In genomic region chr11:116217006-116217405, GRCh38 we compare ENCODE assay signal across 8 cellular contexts.
DNase-seq lines count a peak whose midpoint lies in the region; ATAC-seq, FAIRE-seq and TF ChIP-seq lines count a peak whose summit lies in the region.

No MANE protein-coding gene starts in this region.

- no peak for TF ChIP-seq POLR2A in H1 (IDR thresholded peaks at IDR 0.05; ENCODE audit: control extremely low read depth in 1 of 2, low read depth in 2 of 2, low read length in 2 of 2)
- no peak for TF ChIP-seq POLR2A in GM18505 (IDR thresholded peaks at IDR 0.05; ENCODE audit: borderline replicate concordance, extremely low read depth, insufficient read depth, insufficient read length)

- H3K79me2 ChIP-seq in H1 (ENCODE audit: control insufficient read depth in 1 of 2, insufficient read depth in 2 of 2, low read length in 2 of 2) (no peaks in the 10 kb centered on the region), osteoblast (ENCODE audit: insufficient read depth, low read length) (no peaks in the 10 kb centered on the region)

- H2BK120ac ChIP-seq in H1 (replicated peaks; ENCODE audit: low read depth, low read length): no peak overlapping the region

- DNase-seq in stimulated activated CD4-positive, alpha-beta T cell treated with anti-CD3 and anti-CD28 coated beads, Interleukin-2, amount 100 ng/mL, for 48 hours: peak; percentile 13 to 29
- no peak for DNase-seq in stimulated activated CD4-positive, alpha-beta T cell treated with anti-CD3 and anti-CD28 coated beads, Interleukin-12 subunit alpha, Interleukin-12 subunit beta, amount 100 ng/mL, for 4 hours
- DNase-seq in NCI-H69 (lab: John Stamatoyannopoulos, UW) (peak; percentile 75), H1 (ENCODE audit: low read depth in 1 of 2, low spot score in 2 of 2) (no peak), osteoblast (ENCODE audit: insufficient read length, low spot score, missing footprints) (no peak), NCI-H2107 (lab: John Stamatoyannopoulos, UW) (no peak)

- no peak overlapping the region for H3K9ac ChIP-seq in H1 (replicated peaks in 1 of 4; ENCODE audit: extremely low read depth in 1 of 4, low read depth in 3 of 4, low read length in 3 of 4)

- H2AK5ac ChIP-seq in H1 (ENCODE audit: low read depth, low read length): no peak overlapping the region

- CTCF ChIA-PET in H1 (lab: Charles Lee; ENCODE audit: partially characterized antibody): interaction anchor here (0.6 to 8.1 kb wide), 42 partner anchors 10 to 604 kb away, joined by 3 to 162 read pairs (median 4); no protein-coding TSS in a partner anchor

- H3K4me1 ChIP-seq in H1 (replicated peaks in 1 of 4; ENCODE audit: control insufficient read depth in 3 of 4, insufficient read depth in 4 of 4, low read length in 3 of 4) (no peaks in the 10 kb centered on the region; a peak in 1 of 7 replicates), osteoblast (ENCODE audit: insufficient read depth, low read length) (no peaks in the 10 kb centered on the region)

- no peak overlapping the region for H3K56ac ChIP-seq in H1 (replicated peaks; ENCODE audit: insufficient read length, low read depth, low read length)

- H3K23me2 ChIP-seq in H1 (ENCODE audit: low read depth, low read length): no peaks in the 10 kb centered on the region

- no peak overlapping the region for H4K5ac ChIP-seq in H1 (ENCODE audit: insufficient read length, low read depth, low read length)

- H2AFZ ChIP-seq in H1 (ENCODE audit: low read length) (no peak overlapping the region), osteoblast (ENCODE audit: low read length) (no peak overlapping the region)

- H3K79me1 ChIP-seq in H1 (ENCODE audit: low read depth, low read length): no peaks in the 10 kb centered on the region

- H3K27me3 ChIP-seq in H1 (replicated peaks in 1 of 4; ENCODE audit: control insufficient read depth in 3 of 4, extremely low read depth in 1 of 4, insufficient read depth in 3 of 4, low read length in 3 of 4): no peaks in the 10 kb centered on the region
- no peaks in the 10 kb centered on the region for H3K27me3 ChIP-seq in osteoblast (ENCODE audit: insufficient read depth, low read length)

- no peak overlapping the region for H2BK20ac ChIP-seq in H1 (ENCODE audit: low read length)

- no peak for TF ChIP-seq EP300 in H1 (IDR thresholded peaks at IDR 0.05; ENCODE audit: borderline replicate concordance in 1 of 2, low read depth in 2 of 2, low read length in 2 of 2)

- H3K4me2 ChIP-seq in H1 (ENCODE audit: insufficient read depth in 1 of 2, low read depth in 2 of 2, low read length in 2 of 2) (no peak overlapping the region), osteoblast (ENCODE audit: insufficient read depth, low read length) (no peak overlapping the region)

- no peak overlapping the region for H2BK5ac ChIP-seq in H1 (ENCODE audit: low read depth, low read length)

- H3K27ac ChIP-seq in H1 (ENCODE audit: low read depth, low read length) (no peak overlapping the region), osteoblast (ENCODE audit: low read depth, low read length) (no peak overlapping the region)

- H2BK15ac ChIP-seq in H1 (ENCODE audit: low read length): no peak overlapping the region

- no peak overlapping the region for H2BK12ac ChIP-seq in H1 (ENCODE audit: low read depth, low read length)

- FAIRE-seq in H1 (lab: Jason Lieb, UNC): peak; percentile 28

- TF ChIP-seq CTCF in H1 (IDR thresholded peaks at IDR 0.05; ENCODE audit: control extremely low read depth in 1 of 3, insufficient read depth in 1 of 3, low read depth in 1 of 3, low read length in 3 of 3): peak; percentile 44 to 74 (median 71)
- peak; percentile 82 for TF ChIP-seq CTCF in osteoblast (IDR thresholded peaks at IDR 0.05; ENCODE audit: extremely low read depth, low read depth, low read length)

- H3K23ac ChIP-seq in H1 (ENCODE audit: insufficient read length): no peak overlapping the region

- H3K4ac ChIP-seq in H1 (replicated peaks; ENCODE audit: insufficient read length, low read depth, low read length): no peak overlapping the region

- H4K20me1 ChIP-seq in H1 (replicated peaks in 1 of 2; ENCODE audit: control insufficient read depth in 1 of 2, insufficient read depth in 2 of 2, low read length in 2 of 2) (peaks cover 0 to 6% of the 10 kb centered on the region in 2 experiments), osteoblast (ENCODE audit: insufficient read depth, low read length) (no peaks in the 10 kb centered on the region)

- H3K14ac ChIP-seq in H1 (ENCODE audit: insufficient read length): no peak overlapping the region

- H3K36me3 ChIP-seq in H1 (ENCODE audit: control insufficient read depth in 2 of 4, insufficient read depth in 4 of 4, low read length in 3 of 4): no peaks in the 10 kb centered on the region
- no peaks in the 10 kb centered on the region for H3K36me3 ChIP-seq in osteoblast (ENCODE audit: insufficient read depth, low read length)

- H4K8ac ChIP-seq in H1 (ENCODE audit: extremely low read depth, insufficient read depth, low read length): no peak overlapping the region

- WGBS in H1 (ENCODE audit: extremely low coverage in 1 of 2, insufficient coverage in 1 of 2, insufficient read length in 1 of 2, insufficient replicate concordance in 2 of 2, low coverage in 1 of 2, low lambda C conversion rate in 2 of 2, missing lambda C conversion rate in 1 of 2), 2 experiments: 32% methylated on average over 6 of the region's 6 CpGs; no CpG with 5 or more reads in 1 of the 2 experiments

- H3K9me3 ChIP-seq in H1 (ENCODE audit: insufficient read depth in 2 of 2, low read depth in 1 of 2, low read length in 1 of 2): peaks cover 3 to 4% of the 10 kb centered on the region in 2 experiments; a peak in 1 of 4 replicates
- H3K9me3 ChIP-seq in osteoblast (ENCODE audit: low read depth, low read length): no peaks in the 10 kb centered on the region

- POLR2A ChIA-PET in H1 (lab: Charles Lee; ENCODE audit: partially characterized antibody): interaction anchor here (0.9 kb wide), 1 partner anchor 13 kb away, joined by 4 read pairs; no protein-coding TSS in a partner anchor

- TF ChIP-seq RAD21 in H1 (IDR thresholded peaks at IDR 0.05 in 1 of 2, conservative IDR thresholded peaks at IDR 0.05 in 1 of 2; ENCODE audit: low read depth in 2 of 2, low read length in 2 of 2): peak; percentile 52 to 59

- H3K4me3 ChIP-seq in H1 (ENCODE audit: extremely low read depth in 1 of 4, insufficient read depth in 2 of 4, low read depth in 3 of 4, low read length in 4 of 4) (no peak overlapping the region), osteoblast (ENCODE audit: insufficient read depth, low read length) (no peak overlapping the region)

- no peak overlapping the region for H4K91ac ChIP-seq in H1 (replicated peaks; ENCODE audit: insufficient read length, low read length)

- H3K18ac ChIP-seq in H1 (ENCODE audit: extremely low read depth, low read length): no peak overlapping the region

- ATAC-seq in GM21786 (IDR thresholded peaks at IDR 0.05; ENCODE audit: unreplicated experiment) (no peak), GM18505 (IDR thresholded peaks at IDR 0.05; ENCODE audit: unreplicated experiment) (no peak)

TF ChIP-seq in H1, 55 proteins besides CTCF, POLR2A, EP300 and RAD21:
- TF ChIP-seq TBP (IDR thresholded peaks at IDR 0.05; ENCODE audit: low read depth, low read length) (no peak), EZH2 (IDR thresholded peaks at IDR 0.05; ENCODE audit: low read depth, low read length, severe bottlenecking) (no peak), SUZ12 (IDR thresholded peaks at IDR 0.05; ENCODE audit: low read length) (no peak), SRF (IDR thresholded peaks at IDR 0.05; ENCODE audit: low read depth, low read length) (no peak), KDM4A (IDR thresholded peaks at IDR 0.05; ENCODE audit: low read depth, low read length, severe bottlenecking) (no peak)
- TF ChIP-seq, protein P1, sequence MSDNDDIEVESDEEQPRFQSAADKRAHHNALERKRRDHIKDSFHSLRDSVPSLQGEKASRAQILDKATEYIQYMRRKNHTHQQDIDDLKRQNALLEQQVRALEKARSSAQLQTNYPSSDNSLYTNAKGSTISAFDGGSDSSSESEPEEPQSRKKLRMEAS (IDR thresholded peaks at IDR 0.05): no peak

Comparison
In these comparisons a context has a peak if more than half of its experiments do, and no peak if none do; other contexts are left out.
1. DNase-seq: peak in stimulated activated CD4-positive, alpha-beta T cell treated with anti-CD3 and anti-CD28 coated beads, Interleukin-2, amount 100 ng/mL, for 48 hours (2 of 2) and NCI-H69 (single experiment); none in stimulated activated CD4-positive, alpha-beta T cell treated with anti-CD3 and anti-CD28 coated beads, Interleukin-12 subunit alpha, Interleukin-12 subunit beta, amount 100 ng/mL, for 4 hours (single experiment), H1 (0 of 2), osteoblast (single experiment) and NCI-H2107 (single experiment).